1 cellular context compared by ENCODE assay signal in genomic region chr7:128783143-128783799, GRCh38.
TF ChIP-seq lines count a peak whose summit lies in the region.

No MANE protein-coding gene starts in this region.

TF ChIP-seq in K562, 482 proteins besides CTCF, POLR2A, EP300 and RAD21 (continued from another document and continues in another):
- TF ChIP-seq MYNN (IDR thresholded peaks at IDR 0.05) (peak; percentile 81; the same call in 1 of the 2 replicates), MYNN (CRISPR knock-in tag; IDR thresholded peaks at IDR 0.05) (no peak), NCOA1 (IDR thresholded peaks at IDR 0.05; ENCODE audit: low read depth) (peak; percentile 38; the same call in 1 of the 2 replicates), EGR1 (conservative IDR thresholded peaks at IDR 0.05) (peak; percentile 31; the same call in 1 of the 2 replicates), KDM4B (IDR thresholded peaks at IDR 0.05; ENCODE audit: borderline replicate concordance in 2 of 2, low read depth in 1 of 2) (peak in 1 of 2 experiments; percentile 89; a peak in 1 of 4 replicates), FOXP4 (CRISPR knock-in tag; IDR thresholded peaks at IDR 0.05; ENCODE audit: borderline replicate concordance) (no peak), HDAC2 (IDR thresholded peaks at IDR 0.05) (peak; percentile 65; the same call in 1 of the 2 replicates), LEF1 (IDR thresholded peaks at IDR 0.05) (no peak), MYC (IDR thresholded peaks at IDR 0.05; ENCODE audit: low read depth, low read length) (peak; percentile 60; the same call in 1 of the 2 replicates), MYC (CRISPR knock-in tag; IDR thresholded peaks at IDR 0.05; ENCODE audit: borderline replicate concordance, low read depth) (no peak), HMGXB4 (CRISPR knock-in tag; IDR thresholded peaks at IDR 0.05) (peak; percentile 97), SMARCA4 (IDR thresholded peaks at IDR 0.05) (peak; percentile 39; the same call in 1 of the 2 replicates), HNRNPLL (IDR thresholded peaks at IDR 0.05; ENCODE audit: low read depth, low read length, poor library complexity, severe bottlenecking) (peak; percentile 69), CBX3 (IDR thresholded peaks at IDR 0.05; ENCODE audit: borderline replicate concordance in 1 of 2, low read length in 2 of 2) (peak in 1 of 2 experiments; percentile 92; a peak in 1 of 3 replicates), E4F1 (CRISPR knock-in tag; IDR thresholded peaks at IDR 0.05; ENCODE audit: borderline replicate concordance) (no peak), JUND (IDR thresholded peaks at IDR 0.05; ENCODE audit: borderline replicate concordance, low read depth, low read length) (peak; percentile 84), JUND (tag; IDR thresholded peaks at IDR 0.05; ENCODE audit: borderline replicate concordance, low read depth, low read length) (peak; percentile 46; the same call in 2 of the 3 replicates), TARDBP (IDR thresholded peaks at IDR 0.05) (peak; percentile 89), ZNF41 (CRISPR knock-in tag; conservative IDR thresholded peaks at IDR 0.05) (0 out of 2 replicates have a peak, but pooled peaks have one; percentile 19), IRF1 (CRISPR knock-in tag; IDR thresholded peaks at IDR 0.05; ENCODE audit: borderline replicate concordance) (0 out of 2 replicates have a peak, but pooled peaks have one; percentile 31), CHD1 (IDR thresholded peaks at IDR 0.05; ENCODE audit: low read length) (no peak), SRF (CRISPR knock-in tag; IDR thresholded peaks at IDR 0.05) (peak; percentile 2 to 28; a peak in 2 of 4 replicates), PCBP2 (IDR thresholded peaks at IDR 0.05; ENCODE audit: low read depth, low read length, poor library complexity, severe bottlenecking) (no peak), ZNF766 (CRISPR knock-in tag; conservative IDR thresholded peaks at IDR 0.05) (peak; percentile 64; the same call in 1 of the 2 replicates), MCM3 (IDR thresholded peaks at IDR 0.05) (no peak), ZNF395 (CRISPR knock-in tag; IDR thresholded peaks at IDR 0.05) (no peak; the same call in 1 of the 2 replicates), TAF9B (IDR thresholded peaks at IDR 0.05; ENCODE audit: partially characterized antibody) (no peak), NFRKB (IDR thresholded peaks at IDR 0.05; ENCODE audit: low read depth) (no peak), SMAD2 (IDR thresholded peaks at IDR 0.05; ENCODE audit: low read depth, low read length) (no peak), ELF4 (CRISPR knock-in tag; IDR thresholded peaks at IDR 0.05) (peak; percentile 81; the same call in 1 of the 2 replicates), ATF3 (IDR thresholded peaks at IDR 0.05) (no peak), ATF3 (CRISPR knock-in tag; conservative IDR thresholded peaks at IDR 0.05) (peak; percentile 95), GATA2 (CRISPR knock-in tag; IDR thresholded peaks at IDR 0.05) (peak; percentile 50), BRF1 (IDR thresholded peaks at IDR 0.05; ENCODE audit: borderline replicate concordance, extremely low read depth, insufficient read length) (peak; percentile 95), MXI1 (IDR thresholded peaks at IDR 0.05; ENCODE audit: low read depth, low read length) (0 out of 2 replicates have a peak, but pooled peaks have one; percentile 24), CEBPZ (IDR thresholded peaks at IDR 0.05; ENCODE audit: borderline replicate concordance, low read depth, low read length) (0 out of 2 replicates have a peak, but pooled peaks have one; percentile 23), GTF2F1 (IDR thresholded peaks at IDR 0.05; ENCODE audit: low read depth, low read length) (peak; percentile 85; the same call in 1 of the 2 replicates), TEAD4 (IDR thresholded peaks at IDR 0.05; ENCODE audit: low read length) (peak; percentile 89), TEAD4 (CRISPR knock-in tag; IDR thresholded peaks at IDR 0.05; ENCODE audit: borderline replicate concordance) (no peak), ZBTB5 (IDR thresholded peaks at IDR 0.05) (peak; percentile 89), ELF2 (CRISPR knock-in tag; IDR thresholded peaks at IDR 0.05) (no peak), SNIP1 (IDR thresholded peaks at IDR 0.05; ENCODE audit: low read depth) (no peak), SREBF2 (CRISPR knock-in tag; IDR thresholded peaks at IDR 0.05) (0 out of 2 replicates have a peak, but pooled peaks have one; percentile 40), SNAPC5 (CRISPR knock-in tag; IDR thresholded peaks at IDR 0.05) (no peak), SP1 (CRISPR knock-in tag; IDR thresholded peaks at IDR 0.05) (peak; percentile 92), ZFP36 (IDR thresholded peaks at IDR 0.05; ENCODE audit: low read depth, low read length, partially characterized antibody) (peak; percentile 68), MIER1 (IDR thresholded peaks at IDR 0.05; ENCODE audit: low read depth) (peak; percentile 44; the same call in 1 of the 2 replicates), MAFF (IDR thresholded peaks at IDR 0.05; ENCODE audit: low read length) (peak; percentile 25; the same call in 1 of the 2 replicates), PHB (CRISPR knock-in tag; IDR thresholded peaks at IDR 0.05) (peak; percentile 40; the same call in 1 of the 2 replicates)
